In the genomic region with DNA sequence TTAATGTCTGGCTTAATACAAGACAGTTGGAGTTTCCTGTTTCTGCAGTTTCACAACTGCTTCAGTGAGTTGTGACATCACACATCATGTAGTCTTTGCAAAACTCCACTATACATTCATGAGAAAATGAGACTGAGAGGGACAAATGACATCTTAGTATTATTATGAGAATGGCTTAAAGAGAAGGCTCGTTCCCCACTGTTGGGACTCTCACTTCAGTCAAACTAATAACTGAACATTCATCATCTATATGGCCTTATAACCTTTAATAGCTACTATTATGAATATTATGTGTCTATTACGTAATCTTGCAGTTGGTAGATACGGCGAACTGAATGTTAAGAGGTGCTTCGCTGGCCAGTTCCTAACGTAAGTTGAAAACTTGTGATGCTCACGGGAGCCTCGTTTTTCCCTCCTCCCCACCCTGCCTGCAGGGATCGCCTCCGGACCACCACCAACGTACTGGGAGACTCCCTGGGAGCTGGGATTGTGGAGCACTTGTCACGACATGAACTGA, we compare ENCODE assay signal across 12 cellular contexts.
DNase-seq lines count a peak whose midpoint lies in the region; ATAC-seq and TF ChIP-seq lines count a peak whose summit lies in the region.
"Had no signal": no experiment of that assay in that cellular context is flagged by ENCODE, and none has a peak within 500 bp of the region (broad histone marks: within the 10 kb centered on the region; RNA-seq: fewer than 3 reads in every experiment).

No MANE protein-coding gene starts in this region.

- no peak for TF ChIP-seq RAD21 in Ishikawa (IDR thresholded peaks at IDR 0.05; ENCODE audit: low read depth)

- no peaks in the 10 kb centered on the region for H4K20me1 ChIP-seq in BLaER1 treated with 17β-estradiol and CSF1 and Interleukin-3, amounts not matched to agents 10 nM and 100 nM

- intact Hi-C loops in dorsolateral prefrontal cortex (cut with DNase I) (no loop called here), uterus (cut with DNase I; ENCODE audit: low total_unique reads) (no loop called here)

- H3K9ac ChIP-seq in BLaER1 treated with 17β-estradiol and CSF1 and Interleukin-3, amounts not matched to agents 10 nM and 100 nM = 0 out of 22 replicates have a peak overlapping the region, but pooled peaks of 1 of the 11 experiments have one; percentile 14

- H3K4me1 ChIP-seq in BLaER1 treated with 17β-estradiol and CSF1 and Interleukin-3, amounts not matched to agents 10 nM and 100 nM = peaks cover 15 to 90% (median 32%) of the 10 kb centered on the region in 10 experiments
- H3K4me1 ChIP-seq in right atrium auricular region = peaks cover 0 to 18% of the 10 kb centered on the region in 2 donors
- no peaks in the 10 kb centered on the region for H3K4me1 ChIP-seq in uterus

- peak overlapping the region in 7 of 11 experiments; percentile 15 to 69 (median 35); a peak in 12 of 22 replicates for H3K4me2 ChIP-seq in BLaER1 treated with 17β-estradiol and CSF1 and Interleukin-3, amounts not matched to agents 10 nM and 100 nM
- H3K4me2 ChIP-seq: GM23338 had no signal

- TF ChIP-seq EP300 in Ishikawa (IDR thresholded peaks at IDR 0.05; ENCODE audit: borderline replicate concordance) = no peak

- H3K9me3 ChIP-seq in BLaER1 treated with 17β-estradiol and CSF1 and Interleukin-3, amounts not matched to agents 10 nM and 100 nM (replicated peaks in 1 of 11) = peaks cover 0 to 36% (median 0%) of the 10 kb centered on the region in 11 experiments; a peak in 7 of 22 replicates
- no peaks in the 10 kb centered on the region for H3K9me3 ChIP-seq in right atrium auricular region
- H3K9me3 ChIP-seq in uterus = no peaks in the 10 kb centered on the region

- TF ChIP-seq CTCF in dorsolateral prefrontal cortex (IDR thresholded peaks at IDR 0.05 in 54 of 56, conservative IDR thresholded peaks at IDR 0.05 in 2 of 56; ENCODE audit: low read depth in 1 of 56, partially characterized antibody in 56 of 56) = no peak
- no peak for TF ChIP-seq CTCF in right atrium auricular region (IDR thresholded peaks at IDR 0.05)
- no peak for TF ChIP-seq CTCF in uterus (IDR thresholded peaks at IDR 0.05)

- peak overlapping the region in 10 of 11 experiments; percentile 8 to 67 (median 34); a peak in 14 of 22 replicates for H3K27ac ChIP-seq in BLaER1 treated with 17β-estradiol and CSF1 and Interleukin-3, amounts not matched to agents 10 nM and 100 nM
- peak overlapping the region in 45 of 59 donors; percentile 1 to 97 (median 91) for H3K27ac ChIP-seq in dorsolateral prefrontal cortex
- no peak overlapping the region for H3K27ac ChIP-seq in right atrium auricular region
- no peak overlapping the region for H3K27ac ChIP-seq in uterus

- ATAC-seq in GM19467 (IDR thresholded peaks at IDR 0.05; ENCODE audit: unreplicated experiment) = peak; percentile 23
- ATAC-seq: GM23338, PC-3, T-cell had no signal

- DNase-seq in dorsolateral prefrontal cortex (no peak), right atrium auricular region (ENCODE audit: low spot score) (no peak), uterus (no peak), NCI-H1930 (lab: John Stamatoyannopoulos, UW) (no peak)
- DNase-seq in activated CD4-positive, alpha-beta T cell treated with anti-CD3 and anti-CD28 coated beads, Interleukin-2, amount 50 U/mL, for 4 hours = no peak
- DNase-seq: activated CD4-positive, alpha-beta T cell treated with anti-CD3 and anti-CD28 coated beads for 4 hours; PC-3; T-cell had no signal

- TF ChIP-seq POLR2A in uterus (IDR thresholded peaks at IDR 0.05) = no peak

- H3K4me3 ChIP-seq in BLaER1 treated with 17β-estradiol and CSF1 and Interleukin-3, amounts not matched to agents 10 nM and 100 nM = no peak overlapping the region
- H3K4me3 ChIP-seq in dorsolateral prefrontal cortex = no peak overlapping the region
- no peak overlapping the region for H3K4me3 ChIP-seq in right atrium auricular region
- no peak overlapping the region for H3K4me3 ChIP-seq in uterus
- H3K4me3 ChIP-seq: GM23338 had no signal

- peaks cover 0 to 21% (median 0%) of the 10 kb centered on the region in 11 experiments; a peak in 4 of 22 replicates for H3K36me3 ChIP-seq in BLaER1 treated with 17β-estradiol and CSF1 and Interleukin-3, amounts not matched to agents 10 nM and 100 nM
- peaks cover 11% of the 10 kb centered on the region for H3K36me3 ChIP-seq in right atrium auricular region
- H3K36me3 ChIP-seq in uterus = no peaks in the 10 kb centered on the region

- no peaks in the 10 kb centered on the region for H3K27me3 ChIP-seq in BLaER1 treated with 17β-estradiol and CSF1 and Interleukin-3, amounts not matched to agents 10 nM and 100 nM
- H3K27me3 ChIP-seq in dorsolateral prefrontal cortex (no peaks in the 10 kb centered on the region), right atrium auricular region (no peaks in the 10 kb centered on the region), uterus (no peaks in the 10 kb centered on the region)

TF ChIP-seq in Ishikawa, 13 proteins besides CTCF, POLR2A, EP300 and RAD21:
- TF ChIP-seq TCF12 (IDR thresholded peaks at IDR 0.05; ENCODE audit: low read depth) (no peak), CEBPB (IDR thresholded peaks at IDR 0.05) (peak; percentile 19; the same call in 1 of the 2 replicates), TAF1 (IDR thresholded peaks at IDR 0.05; ENCODE audit: low read depth) (no peak), YY1 (IDR thresholded peaks at IDR 0.05; ENCODE audit: low read depth) (no peak), CREB1 (IDR thresholded peaks at IDR 0.05; ENCODE audit: low read depth) (no peak), NFIC (IDR thresholded peaks at IDR 0.05) (no peak)
- TF ChIP-seq, protein P1, sequence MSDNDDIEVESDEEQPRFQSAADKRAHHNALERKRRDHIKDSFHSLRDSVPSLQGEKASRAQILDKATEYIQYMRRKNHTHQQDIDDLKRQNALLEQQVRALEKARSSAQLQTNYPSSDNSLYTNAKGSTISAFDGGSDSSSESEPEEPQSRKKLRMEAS (IDR thresholded peaks at IDR 0.05) = no peak
- TF ChIP-seq, protein P2, sequence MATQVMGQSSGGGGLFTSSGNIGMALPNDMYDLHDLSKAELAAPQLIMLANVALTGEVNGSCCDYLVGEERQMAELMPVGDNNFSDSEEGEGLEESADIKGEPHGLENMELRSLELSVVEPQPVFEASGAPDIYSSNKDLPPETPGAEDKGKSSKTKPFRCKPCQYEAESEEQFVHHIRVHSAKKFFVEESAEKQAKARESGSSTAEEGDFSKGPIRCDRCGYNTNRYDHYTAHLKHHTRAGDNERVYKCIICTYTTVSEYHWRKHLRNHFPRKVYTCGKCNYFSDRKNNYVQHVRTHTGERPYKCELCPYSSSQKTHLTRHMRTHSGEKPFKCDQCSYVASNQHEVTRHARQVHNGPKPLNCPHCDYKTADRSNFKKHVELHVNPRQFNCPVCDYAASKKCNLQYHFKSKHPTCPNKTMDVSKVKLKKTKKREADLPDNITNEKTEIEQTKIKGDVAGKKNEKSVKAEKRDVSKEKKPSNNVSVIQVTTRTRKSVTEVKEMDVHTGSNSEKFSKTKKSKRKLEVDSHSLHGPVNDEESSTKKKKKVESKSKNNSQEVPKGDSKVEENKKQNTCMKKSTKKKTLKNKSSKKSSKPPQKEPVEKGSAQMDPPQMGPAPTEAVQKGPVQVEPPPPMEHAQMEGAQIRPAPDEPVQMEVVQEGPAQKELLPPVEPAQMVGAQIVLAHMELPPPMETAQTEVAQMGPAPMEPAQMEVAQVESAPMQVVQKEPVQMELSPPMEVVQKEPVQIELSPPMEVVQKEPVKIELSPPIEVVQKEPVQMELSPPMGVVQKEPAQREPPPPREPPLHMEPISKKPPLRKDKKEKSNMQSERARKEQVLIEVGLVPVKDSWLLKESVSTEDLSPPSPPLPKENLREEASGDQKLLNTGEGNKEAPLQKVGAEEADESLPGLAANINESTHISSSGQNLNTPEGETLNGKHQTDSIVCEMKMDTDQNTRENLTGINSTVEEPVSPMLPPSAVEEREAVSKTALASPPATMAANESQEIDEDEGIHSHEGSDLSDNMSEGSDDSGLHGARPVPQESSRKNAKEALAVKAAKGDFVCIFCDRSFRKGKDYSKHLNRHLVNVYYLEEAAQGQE (IDR thresholded peaks at IDR 0.05; ENCODE audit: low read depth) = no peak

Comparison
In these comparisons a context has a peak if more than half of its experiments do, and no peak if none do; other contexts are left out.
1. H3K27ac ChIP-seq: peak in BLaER1 treated with 17β-estradiol and CSF1 and Interleukin-3, amounts not matched to agents 10 nM and 100 nM (10 of 11) and dorsolateral prefrontal cortex (45 of 59); none in right atrium auricular region (0 of 2) and uterus (0 of 2).